31 cellular contexts compared by ENCODE assay signal in genomic region chr16:28000314-28000713, GRCh38.
"Had no signal": no experiment of that assay in that cellular context is flagged by ENCODE, and none has a peak within 500 bp of the region (broad histone marks: within the 10 kb centered on the region; RNA-seq: fewer than 3 reads in every experiment).

No MANE protein-coding gene starts in this region.

- H3K4me1 ChIP-seq: adrenal gland, body of pancreas, colonic mucosa, esophagus muscularis mucosa, foreskin keratinocyte, gastrocnemius medialis had no signal

- H3K27me3 ChIP-seq: adrenal gland, body of pancreas, colonic mucosa, foreskin keratinocyte had no signal

- H3K36me3 Mint-ChIP-seq: activated CD4-positive, alpha-beta memory T cell treated with anti-CD3 and anti-CD28 coated beads for 36 hours; activated naive CD4-positive, alpha-beta T cell treated with anti-CD3 and anti-CD28 coated beads, Interleukin-2, amount 50 U/mL, for 24 hours; activated naive CD8-positive, alpha-beta T cell treated with anti-CD3 and anti-CD28 coated beads for 36 hours had no signal

- ATAC-seq: activated CD8-positive, alpha-beta memory T cell treated with anti-CD3 and anti-CD28 coated beads, Interleukin-2, amount 10 ng/mL, durations not matched to agents 7 days and 5 days; activated CD8-positive, alpha-beta T cell treated with anti-CD3 and anti-CD28 coated beads, Interleukin-2, amount 10 ng/mL, durations not matched to agents 7 days and 5 days; activated naive CD8-positive, alpha-beta T cell treated with anti-CD3 and anti-CD28 coated beads, Interleukin-2, amount 50 U/mL, for 24 hours; body of pancreas; gastrocnemius medialis had no signal

- H3K4me3 Mint-ChIP-seq: activated CD4-positive, alpha-beta memory T cell treated with anti-CD3 and anti-CD28 coated beads for 36 hours; activated CD4-positive, alpha-beta T cell treated with anti-CD3 and anti-CD28 coated beads for 36 hours; activated CD4-positive, alpha-beta T cell treated with anti-CD3 and anti-CD28 coated beads, Interleukin-2, amount 10 ng/mL, durations not matched to agents 24 days and 14 days; activated CD8-positive, alpha-beta memory T cell treated with anti-CD3 and anti-CD28 coated beads, Interleukin-2, amount 10 ng/mL, durations not matched to agents 7 days and 5 days; activated CD8-positive, alpha-beta T cell treated with anti-CD3 and anti-CD28 coated beads, Interleukin-2, amount 10 ng/mL, durations not matched to agents 7 days and 5 days; activated naive CD4-positive, alpha-beta T cell treated with anti-CD3 and anti-CD28 coated beads for 36 hours; activated naive CD4-positive, alpha-beta T cell treated with anti-CD3 and anti-CD28 coated beads, Interleukin-2, amount 50 U/mL, for 24 hours; activated naive CD8-positive, alpha-beta T cell treated with anti-CD3 and anti-CD28 coated beads for 36 hours; activated naive CD8-positive, alpha-beta T cell treated with anti-CD3 and anti-CD28 coated beads, Interleukin-2, amount 50 U/mL, for 24 hours; activated T-helper 1 cell treated with anti-CD3 and anti-CD28 coated beads, Interleukin-12 subunit alpha, Interleukin-12 subunit beta, Interleukin-2, Interleukin-4 antibody, amounts not matched to agents 30 ng/mL and 10 ng/mL and 1 ng/mL, durations not matched to agents 14 hours and 24 hours and 36 hours; dendritic cell treated with granulocyte-macrophage colony-stimulating factor and Interleukin-4, amounts not matched to agents 40 ng/mL and 50 ng/mL, for 4 days had no signal

- H3K4me3 ChIP-seq: adrenal gland, body of pancreas, colonic mucosa, dorsolateral prefrontal cortex, esophagus muscularis mucosa, gastrocnemius medialis had no signal

- H3K36me3 ChIP-seq: adrenal gland, colonic mucosa, esophagus muscularis mucosa, gastrocnemius medialis had no signal

- DNase-seq: activated CD4-positive, alpha-beta memory T cell treated with anti-CD3 and anti-CD28 coated beads for 36 hours; activated CD4-positive, alpha-beta T cell treated with anti-CD3 and anti-CD28 coated beads for 36 hours; activated CD4-positive, alpha-beta T cell treated with anti-CD3 and anti-CD28 coated beads, Interleukin-2, amount 10 ng/mL, durations not matched to agents 24 days and 14 days; activated CD4-positive, CD25-positive, alpha-beta regulatory T cell; activated CD4-positive, CD25-positive, alpha-beta regulatory T cell treated with anti-CD3 and anti-CD28 coated beads, Interleukin-2, amount 50 U/mL, for 72 hours; activated CD8-positive, alpha-beta memory T cell treated with anti-CD3 and anti-CD28 coated beads, Interleukin-2, amount 10 ng/mL, durations not matched to agents 7 days and 5 days; activated CD8-positive, alpha-beta memory T cell treated with anti-CD3 and anti-CD28 coated beads, Interleukin-2, amount 50 U/mL, for 4 hours; activated CD8-positive, alpha-beta T cell treated with anti-CD3 and anti-CD28 coated beads, Interleukin-2, amount 10 ng/mL, durations not matched to agents 7 days and 5 days; activated effector memory CD4-positive, alpha-beta T cell treated with anti-CD3 and anti-CD28 coated beads, Interleukin-2, amount 50 U/mL, for 16 hours; activated naive CD4-positive, alpha-beta T cell treated with anti-CD3 and anti-CD28 coated beads for 36 hours; activated naive CD8-positive, alpha-beta T cell treated with anti-CD3 and anti-CD28 coated beads for 36 hours; activated naive CD8-positive, alpha-beta T cell treated with anti-CD3 and anti-CD28 coated beads, Interleukin-2, amount 50 U/mL, for 24 hours; activated T-cell treated with anti-CD3 and anti-CD28 coated beads, Interleukin-2, amount 50 U/mL, for 1 hour; activated T-cell treated with anti-CD3 and anti-CD28 coated beads, Interleukin-2, amount 50 U/mL, for 48 hours; adrenal gland; body of pancreas; central memory CD4-positive, alpha-beta T cell; cerebellar nuclear complex; colonic mucosa; dorsolateral prefrontal cortex; effector memory CD4-positive, alpha-beta T cell; gastrocnemius medialis; glutamatergic neuron; T-helper 1 cell; T-helper 2 cell had no signal

- H3K27ac Mint-ChIP-seq: activated CD4-positive, alpha-beta memory T cell treated with anti-CD3 and anti-CD28 coated beads for 36 hours; activated CD4-positive, alpha-beta T cell treated with anti-CD3 and anti-CD28 coated beads for 36 hours; activated CD4-positive, alpha-beta T cell treated with anti-CD3 and anti-CD28 coated beads, Interleukin-2, amount 10 ng/mL, durations not matched to agents 24 days and 14 days; activated CD8-positive, alpha-beta memory T cell treated with anti-CD3 and anti-CD28 coated beads, Interleukin-2, amount 10 ng/mL, durations not matched to agents 7 days and 5 days; activated CD8-positive, alpha-beta T cell treated with anti-CD3 and anti-CD28 coated beads, Interleukin-2, amount 10 ng/mL, durations not matched to agents 7 days and 5 days; activated naive CD4-positive, alpha-beta T cell treated with anti-CD3 and anti-CD28 coated beads for 36 hours; activated naive CD4-positive, alpha-beta T cell treated with anti-CD3 and anti-CD28 coated beads, Interleukin-2, amount 50 U/mL, for 24 hours; activated naive CD8-positive, alpha-beta T cell treated with anti-CD3 and anti-CD28 coated beads for 36 hours; activated naive CD8-positive, alpha-beta T cell treated with anti-CD3 and anti-CD28 coated beads, Interleukin-2, amount 50 U/mL, for 24 hours; activated T-helper 1 cell treated with anti-CD3 and anti-CD28 coated beads, Interleukin-12 subunit alpha, Interleukin-12 subunit beta, Interleukin-2, Interleukin-4 antibody, amounts not matched to agents 30 ng/mL and 10 ng/mL and 1 ng/mL, durations not matched to agents 14 hours and 24 hours and 36 hours; activated T-helper 2 cell treated with anti-CD3 and anti-CD28 coated beads, Interferon-gamma antibody, Interleukin-2, Interleukin-4, amounts not matched to agents 10 μg/mL and 5 μg/mL and 100 μg/mL, durations not matched to agents 14 hours and 24 hours and 36 hours; dendritic cell treated with granulocyte-macrophage colony-stimulating factor and Interleukin-4, amounts not matched to agents 40 ng/mL and 50 ng/mL, for 4 days had no signal

- H3K27ac ChIP-seq: adrenal gland, body of pancreas, colonic mucosa, esophagus muscularis mucosa, foreskin keratinocyte, gastrocnemius medialis had no signal

- H3K9me3 ChIP-seq: adrenal gland, body of pancreas, colonic mucosa, esophagus muscularis mucosa, gastrocnemius medialis had no signal

- H3K27me3 Mint-ChIP-seq: activated CD4-positive, alpha-beta memory T cell treated with anti-CD3 and anti-CD28 coated beads for 36 hours; activated CD4-positive, alpha-beta T cell treated with anti-CD3 and anti-CD28 coated beads for 36 hours; activated naive CD4-positive, alpha-beta T cell treated with anti-CD3 and anti-CD28 coated beads, Interleukin-2, amount 50 U/mL, for 24 hours; activated naive CD8-positive, alpha-beta T cell treated with anti-CD3 and anti-CD28 coated beads for 36 hours had no signal

- H3K9me3 Mint-ChIP-seq: activated CD4-positive, alpha-beta memory T cell treated with anti-CD3 and anti-CD28 coated beads for 36 hours; activated CD4-positive, alpha-beta T cell treated with anti-CD3 and anti-CD28 coated beads, Interleukin-2, amount 10 ng/mL, durations not matched to agents 24 days and 14 days; activated naive CD4-positive, alpha-beta T cell treated with anti-CD3 and anti-CD28 coated beads for 36 hours; activated naive CD4-positive, alpha-beta T cell treated with anti-CD3 and anti-CD28 coated beads, Interleukin-2, amount 50 U/mL, for 24 hours; activated naive CD8-positive, alpha-beta T cell treated with anti-CD3 and anti-CD28 coated beads for 36 hours; activated naive CD8-positive, alpha-beta T cell treated with anti-CD3 and anti-CD28 coated beads, Interleukin-2, amount 50 U/mL, for 24 hours; activated T-helper 1 cell treated with anti-CD3 and anti-CD28 coated beads, Interleukin-12 subunit alpha, Interleukin-12 subunit beta, Interleukin-2, Interleukin-4 antibody, amounts not matched to agents 30 ng/mL and 10 ng/mL and 1 ng/mL, durations not matched to agents 14 hours and 24 hours and 36 hours; dendritic cell treated with granulocyte-macrophage colony-stimulating factor and Interleukin-4, amounts not matched to agents 40 ng/mL and 50 ng/mL, for 4 days had no signal
